Comparison of ENCODE assay signal across 12 cellular contexts in genomic region chr5:68255305-68256130, GRCh38.
DNase-seq lines count a peak whose midpoint lies in the region; ATAC-seq and TF ChIP-seq lines count a peak whose summit lies in the region.
"Had no signal": no experiment of that assay in that cellular context is flagged by ENCODE, and none has a peak within 500 bp of the region (broad histone marks: within the 10 kb centered on the region; RNA-seq: fewer than 3 reads in every experiment).

No MANE protein-coding gene starts in this region.

- H3K9me3 Mint-ChIP-seq in effector memory CD8-positive, alpha-beta T cell: no peaks in the 10 kb centered on the region
- H3K9me3 Mint-ChIP-seq: IgD-negative memory B cell, memory B cell had no signal

- peak overlapping the region; percentile 82 to 92 for H3K27ac Mint-ChIP-seq in effector memory CD8-positive, alpha-beta T cell

- ATAC-seq in effector memory CD8-positive, alpha-beta T cell (replicated peaks): peak; percentile 81
- peak; percentile 40 for ATAC-seq in stimulated activated naive CD8-positive, alpha-beta T cell treated with anti-CD3 and anti-CD28 coated beads, Interleukin-15, Interleukin-2, amounts not matched to agents 100 U/mL and 50 U/mL, for 24 hours
- no peak for ATAC-seq in GM21515 (IDR thresholded peaks at IDR 0.05; ENCODE audit: unreplicated experiment)

- peaks cover 59 to 89% of the 10 kb centered on the region in 2 donors for H3K4me1 Mint-ChIP-seq in effector memory CD8-positive, alpha-beta T cell (ENCODE audit: low read depth in 2 of 2)

- H3K4me3 Mint-ChIP-seq in effector memory CD8-positive, alpha-beta T cell: peak overlapping the region; percentile 74 to 83
- H3K4me3 Mint-ChIP-seq: IgD-negative memory B cell, memory B cell had no signal

- peak overlapping the region; percentile 56 for H3K4me3 ChIP-seq in SK-N-MC

- H3K36me3 ChIP-seq in SK-N-MC (ENCODE audit: insufficient read depth, low read length): peaks cover 6% of the 10 kb centered on the region; the same call in 1 of the 2 replicates

- in situ Hi-C loops in GM13977 (cut with MboI; ENCODE audit: low pct_unique_long_range_greater_than_20kb, low sequenced_read_pairs, unreplicated experiment): loop anchor here (10.0 to 25.0 kb wide), 3 partner anchors 757 to 1268 kb away; no protein-coding TSS in a partner anchor

- H3K27me3 Mint-ChIP-seq in effector memory CD8-positive, alpha-beta T cell: no peaks in the 10 kb centered on the region
- H3K27me3 Mint-ChIP-seq: IgD-negative memory B cell, memory B cell had no signal

- H3K9ac ChIP-seq in SK-N-MC (ENCODE audit: insufficient read length): peak overlapping the region; percentile 21

- H3K9me3 ChIP-seq in SK-N-MC (ENCODE audit: low read depth, low read length): no peaks in the 10 kb centered on the region

- H3K36me3 Mint-ChIP-seq in effector memory CD8-positive, alpha-beta T cell (ENCODE audit: insufficient read depth): peaks cover 11% of the 10 kb centered on the region
- H3K36me3 Mint-ChIP-seq: IgD-negative memory B cell had no signal

- DNase-seq in DMS79 treated with DMSO at 0.1 percent for 48 hours (lab: John Stamatoyannopoulos, UW) (peak; percentile 6), DMS79 (lab: John Stamatoyannopoulos, UW) (no peak), SK-N-MC (ENCODE audit: low read depth, low spot score) (no peak), GM13977 (ENCODE audit: low spot score) (no peak), HUDEP-2 (lab: John Stamatoyannopoulos, UW; ENCODE audit: unreplicated experiment in 76 of 76) (no peak)
- DNase-seq in effector memory CD8-positive, alpha-beta T cell: peak in 1 of 3 experiments; percentile 27
- no peak for DNase-seq in stimulated activated naive CD8-positive, alpha-beta T cell treated with anti-CD3 and anti-CD28 coated beads, Interleukin-15, Interleukin-2, amounts not matched to agents 100 U/mL and 50 U/mL, for 24 hours
- DNase-seq: amygdala had no signal

- no peak for TF ChIP-seq CTCF in GM13977 (IDR thresholded peaks at IDR 0.05; ENCODE audit: extremely low read depth, insufficient read depth, missing control alignments)

- H3K27ac ChIP-seq in SK-N-MC: peak overlapping the region; percentile 95
- H3K27ac ChIP-seq: 22Rv1 had no signal
